In the genomic region with DNA sequence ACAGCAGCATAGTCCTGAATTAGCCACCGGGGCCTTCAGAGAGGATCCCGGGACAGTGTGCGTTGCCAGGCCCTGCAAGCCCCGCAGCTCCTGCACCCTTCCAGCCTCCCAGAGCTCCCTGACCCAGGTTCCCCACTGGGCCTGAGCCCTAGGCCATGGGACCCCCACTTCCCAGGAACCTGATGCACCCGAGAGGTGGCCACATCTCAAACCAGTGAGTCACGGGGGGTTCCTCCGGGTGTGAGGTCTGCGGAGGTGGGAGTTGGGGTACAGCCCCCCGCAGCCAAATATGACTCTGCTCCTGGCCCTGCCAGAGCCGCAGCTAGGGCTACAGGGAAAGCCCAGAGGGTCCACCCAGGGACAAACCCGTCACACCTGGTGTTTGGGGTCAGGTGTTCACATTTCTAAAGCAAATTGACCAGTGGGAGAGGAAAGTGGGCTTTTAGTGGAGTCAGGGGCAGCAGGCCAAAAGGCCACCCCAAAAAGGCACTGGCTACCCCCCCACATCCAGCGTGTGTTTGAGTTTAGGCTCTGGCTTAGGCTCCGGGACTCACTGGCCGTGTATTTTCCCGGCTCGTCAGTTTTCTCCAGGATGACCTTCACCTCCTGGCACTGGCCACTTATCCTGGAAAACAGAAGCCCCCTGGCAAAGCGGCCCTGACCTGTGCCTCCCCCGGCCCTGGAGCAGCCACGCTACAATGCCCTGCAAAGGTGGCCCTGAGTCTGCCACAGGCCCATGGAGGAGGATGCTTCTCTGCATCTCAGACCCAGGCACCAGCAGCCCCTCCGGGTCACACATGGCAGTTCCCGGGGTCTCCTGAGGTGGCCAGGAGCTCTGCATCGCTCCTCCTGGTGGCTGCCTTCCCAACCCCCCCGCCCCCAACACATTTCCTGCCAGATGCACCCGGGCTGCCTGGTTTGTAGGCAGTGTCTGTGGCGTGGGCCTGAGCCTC, we compare ENCODE assay signal across 31 cellular contexts. TPM values are rescaled to one million over a fixed set of nuclear protein-coding genes. Genes with fewer than 3 reads are reported as not detected.
DNase-seq lines count a peak whose midpoint lies in the region; ATAC-seq, FAIRE-seq and TF ChIP-seq lines count a peak whose summit lies in the region.
"Had no signal": no experiment of that assay in that cellular context is flagged by ENCODE, and none has a peak within 500 bp of the region (broad histone marks: within the 10 kb centered on the region; RNA-seq: fewer than 3 reads in every experiment).

No MANE protein-coding gene starts in this region.

- no peak for TF ChIP-seq POLR2A in HepG2 (IDR thresholded peaks at IDR 0.05; ENCODE audit: insufficient read depth in 1 of 2, low read depth in 2 of 2, low read length in 2 of 2)
- no peak for TF ChIP-seq POLR2A in spleen (IDR thresholded peaks at IDR 0.05)

- peaks cover 3% of the 10 kb centered on the region for H3K4me1 Mint-ChIP-seq in CD14-positive monocyte
- H3K4me1 Mint-ChIP-seq in activated CD4-positive, alpha-beta T cell treated with anti-CD3 and anti-CD28 coated beads, Interleukin-2, amount 10 ng/mL, durations not matched to agents 24 days and 14 days: no peaks in the 10 kb centered on the region
- H3K4me1 Mint-ChIP-seq: activated CD4-positive, alpha-beta T cell treated with anti-CD3 and anti-CD28 coated beads for 36 hours; central memory CD8-positive, alpha-beta T cell; nephron had no signal

- POLR2A ChIA-PET in HepG2 (lab: Yijun Ruan, JAX): no interaction called here

- H3K4me2 ChIP-seq in HepG2 (ENCODE audit: low read depth, low read length): no peak overlapping the region

- no peak overlapping the region for H2AFZ ChIP-seq in HepG2 (ENCODE audit: low read length)

- H3K4me3 ChIP-seq in HepG2 (replicated peaks in 1 of 3; ENCODE audit: insufficient read depth in 1 of 3, low read depth in 2 of 3, low read length in 3 of 3) (no peak overlapping the region), spleen (no peak overlapping the region)
- H3K4me3 ChIP-seq: esophagus muscularis mucosa, ovary, tibial artery had no signal

- H3K4me3 Mint-ChIP-seq in CD14-positive monocyte: no peak overlapping the region
- no peak overlapping the region for H3K4me3 Mint-ChIP-seq in activated CD4-positive, alpha-beta T cell treated with anti-CD3 and anti-CD28 coated beads, Interleukin-2, amount 10 ng/mL, durations not matched to agents 24 days and 14 days
- H3K4me3 Mint-ChIP-seq: activated CD4-positive, alpha-beta T cell treated with anti-CD3 and anti-CD28 coated beads for 36 hours; activated CD8-positive, alpha-beta T cell treated with anti-CD3 and anti-CD28 coated beads, Interleukin-2, amount 10 ng/mL, durations not matched to agents 7 days and 5 days; activated T-cell treated with anti-CD3 and anti-CD28 coated beads, Interleukin-2, amount 50 U/mL, for 24 hours; central memory CD8-positive, alpha-beta T cell; nephron; stimulated activated naive CD8-positive, alpha-beta T cell treated with anti-CD3 and anti-CD28 coated beads, Interleukin-15, Interleukin-2, amounts not matched to agents 100 ng/mL and 50 ng/mL, for 24 hours had no signal

- FAIRE-seq in HepG2 (lab: Jason Lieb, UNC): no peak
- FAIRE-seq: endometrium had no signal

- 14% methylated on average over 9 of the region's 25 CpGs for WGBS in HepG2 (ENCODE audit: low lambda C conversion rate)
- 56 to 69% (median 68%) methylated on average over 17 to 25 of the region's 25 CpGs for WGBS in spleen, 5 donors

- DNase-seq in ELF-1 (ENCODE audit: low read depth, low spot score) (peak; percentile 32), SK-N-DZ (ENCODE audit: low spot score) (peak; percentile 17), HepG2 (ENCODE audit: low spot score) (no peak), spleen (peak; percentile 51), anterior cingulate cortex (lab: John Stamatoyannopoulos, UW) (no peak), CD14-positive monocyte (ENCODE audit: low spot score) (no peak)
- DNase-seq in activated CD4-positive, alpha-beta T cell treated with anti-CD3 and anti-CD28 coated beads, Interleukin-2, amount 10 ng/mL, durations not matched to agents 24 days and 14 days: no peak
- DNase-seq: activated CD4-positive, alpha-beta T cell treated with anti-CD3 and anti-CD28 coated beads for 36 hours; activated CD8-positive, alpha-beta T cell treated with anti-CD3 and anti-CD28 coated beads, Interleukin-2, amount 10 ng/mL, durations not matched to agents 7 days and 5 days; activated gamma-delta T cell; activated T-cell treated with anti-CD3 and anti-CD28 coated beads, Interleukin-2, amount 50 U/mL, for 24 hours; dermis blood vessel endothelial cell; DMS79; foreskin fibroblast; GF-D8; IMR-90; NCI-H146; SHP77; stimulated activated CD4-positive, alpha-beta T cell treated with anti-CD3 and anti-CD28 coated beads, Interleukin-2, amount 100 ng/mL, for 24 hours; stimulated activated CD8-positive, alpha-beta memory T cell treated with anti-CD3 and anti-CD28 coated beads, Interleukin-4, amount 100 ng/mL, for 48 hours had no signal

- H3K36me3 ChIP-seq in HepG2 (replicated peaks in 1 of 2; ENCODE audit: control insufficient read depth in 1 of 2, insufficient read depth in 2 of 2, low read length in 2 of 2) (no peaks in the 10 kb centered on the region), spleen (no peaks in the 10 kb centered on the region)
- H3K36me3 ChIP-seq: esophagus muscularis mucosa, ovary, tibial artery had no signal

- intact Hi-C loops in HepG2 (cut with micrococcal nuclease; ENCODE audit: unreplicated experiment) (no loop called here), spleen (cut with DNase I; ENCODE audit: low total_unique reads) (no loop called here), CD14-positive monocyte (cut with micrococcal nuclease) (no loop called here)
- intact Hi-C loops in activated CD4-positive, alpha-beta T cell treated with anti-CD3 and anti-CD28 coated beads, Interleukin-2, amount 10 ng/mL, durations not matched to agents 24 days and 14 days (cut with micrococcal nuclease): no loop called here

- ATAC-seq in HepG2: peak; percentile 24; the same call in 2 of the 3 replicates
- ATAC-seq: activated CD4-positive, alpha-beta T cell treated with anti-CD3 and anti-CD28 coated beads for 36 hours; activated CD8-positive, alpha-beta T cell treated with anti-CD3 and anti-CD28 coated beads, Interleukin-2, amount 10 ng/mL, durations not matched to agents 7 days and 5 days had no signal

- H3K27ac Mint-ChIP-seq in CD14-positive monocyte: no peak overlapping the region
- H3K27ac Mint-ChIP-seq in activated CD4-positive, alpha-beta T cell treated with anti-CD3 and anti-CD28 coated beads, Interleukin-2, amount 10 ng/mL, durations not matched to agents 24 days and 14 days: no peak overlapping the region
- H3K27ac Mint-ChIP-seq: activated CD4-positive, alpha-beta T cell treated with anti-CD3 and anti-CD28 coated beads for 36 hours; activated CD8-positive, alpha-beta T cell treated with anti-CD3 and anti-CD28 coated beads, Interleukin-2, amount 10 ng/mL, durations not matched to agents 7 days and 5 days; activated T-cell treated with anti-CD3 and anti-CD28 coated beads, Interleukin-2, amount 50 U/mL, for 24 hours; nephron; stimulated activated naive CD8-positive, alpha-beta T cell treated with anti-CD3 and anti-CD28 coated beads, Interleukin-15, Interleukin-2, amounts not matched to agents 100 ng/mL and 50 ng/mL, for 24 hours had no signal

- no peak for TF ChIP-seq CTCF in HepG2 (CRISPR knock-in tag; IDR thresholded peaks at IDR 0.05)
- no peak for TF ChIP-seq CTCF in spleen (IDR thresholded peaks at IDR 0.05 in 8 of 11, conservative IDR thresholded peaks at IDR 0.05 in 3 of 11)
- no peak for TF ChIP-seq CTCF in CD14-positive monocyte (IDR thresholded peaks at IDR 0.05)

- H3K9me3 ChIP-seq in HepG2 (ENCODE audit: low read length) (no peaks in the 10 kb centered on the region), spleen (no peaks in the 10 kb centered on the region)
- H3K9me3 ChIP-seq: esophagus muscularis mucosa, ovary, tibial artery had no signal

- in situ Hi-C loops in HepG2 (cut with HindIII; ENCODE audit: extremely low pct_ligation_motif_present, low pct_unique_long_range_greater_than_20kb): no loop called here

- TF ChIP-seq EP300 in HepG2 (IDR thresholded peaks at IDR 0.05; ENCODE audit: low read depth in 2 of 2, low read length in 2 of 2): no peak
- TF ChIP-seq EP300 in HepG2 (CRISPR knock-in tag; IDR thresholded peaks at IDR 0.05; ENCODE audit: borderline replicate concordance): no peak

- BruUV-seq in HepG2 (replicated peaks; lab: Mats Ljungman, UMichigan): no TSS peak

- no peaks in the 10 kb centered on the region for H3K36me3 Mint-ChIP-seq in CD14-positive monocyte
- H3K36me3 Mint-ChIP-seq in activated CD4-positive, alpha-beta T cell treated with anti-CD3 and anti-CD28 coated beads, Interleukin-2, amount 10 ng/mL, durations not matched to agents 24 days and 14 days (ENCODE audit: low read depth): no peaks in the 10 kb centered on the region

- no peak for TF ChIP-seq RAD21 in HepG2 (CRISPR knock-in tag; IDR thresholded peaks at IDR 0.05)

- H3K27me3 ChIP-seq in HepG2 (ENCODE audit: control insufficient read depth in 1 of 2, insufficient read depth in 2 of 2, low read length in 2 of 2): peaks cover 6 to 18% of the 10 kb centered on the region in 2 experiments; a peak in 3 of 5 replicates
- H3K27me3 ChIP-seq in spleen (replicated peaks in 1 of 7): peaks cover 0 to 44% (median 0%) of the 10 kb centered on the region in 7 donors
- H3K27me3 ChIP-seq: ovary had no signal

- no peaks in the 10 kb centered on the region for H3K79me2 ChIP-seq in HepG2 (ENCODE audit: insufficient read depth, low read length)

- H3K9me3 Mint-ChIP-seq in CD14-positive monocyte: no peaks in the 10 kb centered on the region
- H3K9me3 Mint-ChIP-seq in activated CD4-positive, alpha-beta T cell treated with anti-CD3 and anti-CD28 coated beads, Interleukin-2, amount 10 ng/mL, durations not matched to agents 24 days and 14 days: no peaks in the 10 kb centered on the region
- H3K9me3 Mint-ChIP-seq: activated T-cell treated with anti-CD3 and anti-CD28 coated beads, Interleukin-2, amount 50 U/mL, for 24 hours; central memory CD8-positive, alpha-beta T cell; stimulated activated naive CD8-positive, alpha-beta T cell treated with anti-CD3 and anti-CD28 coated beads, Interleukin-15, Interleukin-2, amounts not matched to agents 100 ng/mL and 50 ng/mL, for 24 hours had no signal

- no peak overlapping the region for H3K27ac ChIP-seq in HepG2 (ENCODE audit: extremely low read length, insufficient read depth, low read length)
- no peak overlapping the region for H3K27ac ChIP-seq in spleen
- H3K27ac ChIP-seq: C4-2B, esophagus muscularis mucosa, ovary, tibial artery had no signal

- H3K9ac ChIP-seq in HepG2 (ENCODE audit: insufficient read depth, low read depth, low read length): no peak overlapping the region

- H3K4me1 ChIP-seq in HepG2 (ENCODE audit: insufficient read depth, low read length): peaks cover 9% of the 10 kb centered on the region
- H3K4me1 ChIP-seq in spleen: no peaks in the 10 kb centered on the region
- H3K4me1 ChIP-seq: esophagus muscularis mucosa, tibial artery had no signal

- CTCF ChIA-PET in HepG2 (lab: Yijun Ruan, JAX; ENCODE audit: low intra/inter-chr PET ratio, low total read pairs): no interaction called here

- H3K27me3 Mint-ChIP-seq in CD14-positive monocyte (ENCODE audit: low read depth in 3 of 3): peaks cover 2 to 3% (median 3%) of the 10 kb centered on the region in 3 donors
- H3K27me3 Mint-ChIP-seq in activated CD4-positive, alpha-beta T cell treated with anti-CD3 and anti-CD28 coated beads, Interleukin-2, amount 10 ng/mL, durations not matched to agents 24 days and 14 days: peaks cover 3% of the 10 kb centered on the region

- no peaks in the 10 kb centered on the region for H4K20me1 ChIP-seq in HepG2 (ENCODE audit: insufficient read depth, low read length)

RNA-seq across cellular contexts. Expression of a gene that starts 17.4 kb away (rescaled TPM):
- polyA plus RNA-seq in SK-N-DZ (2014; cell fraction: cytosol; rRNA removed): not detected in 2 replicates
- polyA plus RNA-seq in SK-N-DZ (2014; cell fraction: nucleus; rRNA removed): not detected in 2 replicates
- not detected in 2 replicates for total RNA-seq in HepG2 (2016; rRNA removed; fragmentation: Illumina TruSeq; extraction: Trizol)
- total RNA-seq in HepG2 (2016; cell fraction: cytosol; rRNA removed; fragmentation: Illumina TruSeq; extraction: Trizol; ENCODE audit: low read depth): not detected in 2 replicates
- not detected in 2 replicates for total RNA-seq in HepG2 (2016; cell fraction: insoluble cytoplasmic fraction; rRNA removed; fragmentation: Illumina TruSeq; extraction: Trizol)
- not detected in 2 replicates for total RNA-seq in HepG2 (2016; cell fraction: membrane; rRNA removed; fragmentation: Illumina TruSeq; extraction: Trizol)
- not detected in 2 replicates for total RNA-seq in HepG2 (2016; cell fraction: nucleus; rRNA removed; fragmentation: Illumina TruSeq; extraction: Trizol)
- polyA plus RNA-seq in HepG2 (2011; rRNA removed): not detected in 2 replicates
- not detected in 2 replicates for polyA plus RNA-seq in HepG2 (2011; cell fraction: cytosol; rRNA removed)
- not detected in 2 replicates for polyA plus RNA-seq in HepG2 (2011; cell fraction: nucleus; rRNA removed)
- polyA plus RNA-seq in HepG2 (2012): not detected in 2 replicates
- not detected in 2 replicates for polyA plus RNA-seq in HepG2 (2016; cell fraction: cytosol; fragmentation: Illumina TruSeq; extraction: Trizol; ENCODE audit: low read depth)
- polyA plus RNA-seq in HepG2 (2016; cell fraction: insoluble cytoplasmic fraction; fragmentation: Illumina TruSeq; extraction: Trizol; ENCODE audit: low read depth): not detected in 2 replicates
- polyA plus RNA-seq in HepG2 (2016; cell fraction: membrane; fragmentation: Illumina TruSeq; extraction: Trizol; ENCODE audit: low read depth): not detected in 2 replicates
- not detected in 2 replicates for polyA plus RNA-seq in HepG2 (2016; cell fraction: nucleus; fragmentation: Illumina TruSeq; extraction: Trizol; ENCODE audit: insufficient read depth, low read depth)
- not detected in 2 replicates for polyA minus RNA-seq in HepG2 (2011; rRNA and poly(A)+ RNA removed; ENCODE audit: low replicate concordance)
- not detected in 2 replicates for polyA minus RNA-seq in HepG2 (2011; cell fraction: cytosol; rRNA and poly(A)+ RNA removed)
- polyA minus RNA-seq in HepG2 (2011; cell fraction: nucleus; rRNA and poly(A)+ RNA removed): not detected in 2 replicates
- under 1 TPM in 1 of 7 donors, not detected in 6; 0.95 TPM for total RNA-seq in spleen
- under 1 TPM in 2 of 3 donors, not detected in 1; 0.16 to 0.38 TPM for polyA plus RNA-seq in spleen
- not detected for polyA plus RNA-seq in CD14-positive monocyte
- total RNA-seq in activated CD4-positive, alpha-beta T cell treated with anti-CD3 and anti-CD28 coated beads, Interleukin-2, amount 10 ng/mL, durations not matched to agents 24 days and 14 days: not detected in 2 replicates
- total RNA-seq: activated CD4-positive, alpha-beta T cell treated with anti-CD3 and anti-CD28 coated beads for 36 hours; activated CD8-positive, alpha-beta T cell treated with anti-CD3 and anti-CD28 coated beads, Interleukin-2, amount 10 ng/mL, durations not matched to agents 7 days and 5 days; dermis blood vessel endothelial cell; esophagus muscularis mucosa; IMR-90; LHCN-M2; lung microvascular endothelial cell; mucosa of gallbladder had no signal
- polyA plus RNA-seq: IMR-90, ovary had no signal

RNA-seq across cellular contexts. Expression of a gene that starts 48.5 kb away (rescaled TPM):
- polyA plus RNA-seq in SK-N-DZ (2014; cell fraction: cytosol; rRNA removed): not detected in 2 replicates
- not detected in 2 replicates for polyA plus RNA-seq in SK-N-DZ (2014; cell fraction: nucleus; rRNA removed)
- total RNA-seq in HepG2 (2016; rRNA removed; fragmentation: Illumina TruSeq; extraction: Trizol) (not detected in 2 replicates), spleen (1 to 10 TPM; 1.1 to 5.8 (median 2.7) TPM)
- total RNA-seq in HepG2 (2016; cell fraction: cytosol; rRNA removed; fragmentation: Illumina TruSeq; extraction: Trizol; ENCODE audit: low read depth): not detected in 2 replicates
- total RNA-seq in HepG2 (2016; cell fraction: insoluble cytoplasmic fraction; rRNA removed; fragmentation: Illumina TruSeq; extraction: Trizol): 0.11 TPM in 1 of 2 replicates, not detected in the other
- total RNA-seq in HepG2 (2016; cell fraction: membrane; rRNA removed; fragmentation: Illumina TruSeq; extraction: Trizol): not detected in 2 replicates
- not detected in 2 replicates for total RNA-seq in HepG2 (2016; cell fraction: nucleus; rRNA removed; fragmentation: Illumina TruSeq; extraction: Trizol)
- polyA plus RNA-seq in HepG2 (2011; rRNA removed) (not detected in 2 replicates), spleen (under 1 TPM; 0.26 to 0.96 (median 0.64) TPM), CD14-positive monocyte (under 1 TPM in 1 of 2 donors, not detected in 1; 0.50 TPM)
- not detected in 2 replicates for polyA plus RNA-seq in HepG2 (2011; cell fraction: cytosol; rRNA removed)
- not detected in 2 replicates for polyA plus RNA-seq in HepG2 (2011; cell fraction: nucleus; rRNA removed)
- not detected in 2 replicates for polyA plus RNA-seq in HepG2 (2012)
- not detected in 2 replicates for polyA plus RNA-seq in HepG2 (2016; cell fraction: cytosol; fragmentation: Illumina TruSeq; extraction: Trizol; ENCODE audit: low read depth)
- 0.10 TPM in 2 replicates for polyA plus RNA-seq in HepG2 (2016; cell fraction: insoluble cytoplasmic fraction; fragmentation: Illumina TruSeq; extraction: Trizol; ENCODE audit: low read depth)
- polyA plus RNA-seq in HepG2 (2016; cell fraction: membrane; fragmentation: Illumina TruSeq; extraction: Trizol; ENCODE audit: low read depth): not detected in 2 replicates
- 0.18 and 0.21 TPM in 2 replicates for polyA plus RNA-seq in HepG2 (2016; cell fraction: nucleus; fragmentation: Illumina TruSeq; extraction: Trizol; ENCODE audit: insufficient read depth, low read depth)
- 0.26 and 1.7 TPM in 2 replicates for polyA minus RNA-seq in HepG2 (2011; rRNA and poly(A)+ RNA removed; ENCODE audit: low replicate concordance)
- polyA minus RNA-seq in HepG2 (2011; cell fraction: cytosol; rRNA and poly(A)+ RNA removed): not detected in 2 replicates
- polyA minus RNA-seq in HepG2 (2011; cell fraction: nucleus; rRNA and poly(A)+ RNA removed): not detected in 2 replicates
- total RNA-seq in activated CD4-positive, alpha-beta T cell treated with anti-CD3 and anti-CD28 coated beads, Interleukin-2, amount 10 ng/mL, durations not matched to agents 24 days and 14 days: 0.36 and 0.58 TPM in 2 replicates
- total RNA-seq: activated CD8-positive, alpha-beta T cell treated with anti-CD3 and anti-CD28 coated beads, Interleukin-2, amount 10 ng/mL, durations not matched to agents 7 days and 5 days; IMR-90; LHCN-M2 had no signal
- polyA plus RNA-seq: IMR-90 had no signal

Comparison
In these comparisons a context has a peak if more than half of its experiments do, and no peak if none do; other contexts are left out.
1. DNase-seq: peak in ELF-1 (single experiment), SK-N-DZ (single experiment) and spleen (single experiment); none in HepG2 (single experiment), anterior cingulate cortex (0 of 58), CD14-positive monocyte (single experiment) and activated CD4-positive, alpha-beta T cell treated with anti-CD3 and anti-CD28 coated beads, Interleukin-2, amount 10 ng/mL, durations not matched to agents 24 days and 14 days (single experiment).